Comparison of ENCODE assay signal across 11 cellular contexts in genomic region chr1:8625981-8626898, GRCh38.
A peak's percentile ranks its signal among the peaks of the same experiment; 100 is the strongest.
DNase-seq lines count a peak whose midpoint lies in the region; ATAC-seq and TF ChIP-seq lines count a peak whose summit lies in the region.
"Had no signal": no experiment of that assay in that cellular context is flagged by ENCODE, and none has a peak within 500 bp of the region (broad histone marks: within the 10 kb centered on the region; RNA-seq: fewer than 3 reads in every experiment).

No MANE protein-coding gene starts in this region.

- H3K9me3 Mint-ChIP-seq in activated naive CD8-positive, alpha-beta T cell treated with anti-CD3 and anti-CD28 coated beads, Interleukin-2, amount 50 U/mL, for 24 hours, result peaks cover 3% of the 10 kb centered on the region
- H3K9me3 Mint-ChIP-seq in activated naive CD8-positive, alpha-beta T cell treated with anti-CD3 and anti-CD28 coated beads for 36 hours, result no peaks in the 10 kb centered on the region
- H3K9me3 Mint-ChIP-seq in stimulated activated memory B cell treated with anti-CD40 and anti-IgM and Interleukin-4, amounts not matched to agents 10 μg/mL and 1 μg/mL and 100 μg/mL, for 72 hours, result peaks cover 2% of the 10 kb centered on the region

- DNase-seq in activated naive CD8-positive, alpha-beta T cell treated with anti-CD3 and anti-CD28 coated beads, Interleukin-2, amount 50 U/mL, for 24 hours, result no peak
- DNase-seq in activated naive CD8-positive, alpha-beta T cell treated with anti-CD3 and anti-CD28 coated beads for 36 hours, result no peak
- peak; percentile 98 for DNase-seq in fibroblast of pulmonary artery (ENCODE audit: low read depth)
- no peak for DNase-seq in NCI-H146 treated with DMSO at 0.1 percent for 48 hours (lab: John Stamatoyannopoulos, UW; ENCODE audit: unreplicated experiment)
- no peak for DNase-seq in dermis blood vessel endothelial cell
- no peak for DNase-seq in effector CD4-positive, alpha-beta T cell
- DNase-seq: activated effector memory CD4-positive, alpha-beta T cell treated with Interleukin-2 at 50 U/mL for 16 hours; C1 segment of cervical spinal cord; SIG-M5 had no signal

- H3K36me3 Mint-ChIP-seq in activated naive CD8-positive, alpha-beta T cell treated with anti-CD3 and anti-CD28 coated beads, Interleukin-2, amount 50 U/mL, for 24 hours (ENCODE audit: low read depth), result peaks cover 7% of the 10 kb centered on the region
- peaks cover 12% of the 10 kb centered on the region for H3K36me3 Mint-ChIP-seq in activated naive CD8-positive, alpha-beta T cell treated with anti-CD3 and anti-CD28 coated beads for 36 hours
- no peaks in the 10 kb centered on the region for H3K36me3 Mint-ChIP-seq in stimulated activated memory B cell treated with anti-CD40 and anti-IgM and Interleukin-4, amounts not matched to agents 10 μg/mL and 1 μg/mL and 100 μg/mL, for 72 hours

- H3K4me3 ChIP-seq in fibroblast of pulmonary artery (replicated peaks; ENCODE audit: low read depth, low read length), result no peak overlapping the region

- H3K27me3 Mint-ChIP-seq in activated naive CD8-positive, alpha-beta T cell treated with anti-CD3 and anti-CD28 coated beads, Interleukin-2, amount 50 U/mL, for 24 hours, result no peaks in the 10 kb centered on the region
- no peaks in the 10 kb centered on the region for H3K27me3 Mint-ChIP-seq in activated naive CD8-positive, alpha-beta T cell treated with anti-CD3 and anti-CD28 coated beads for 36 hours
- no peaks in the 10 kb centered on the region for H3K27me3 Mint-ChIP-seq in stimulated activated memory B cell treated with anti-CD40 and anti-IgM and Interleukin-4, amounts not matched to agents 10 μg/mL and 1 μg/mL and 100 μg/mL, for 72 hours

- H3K27ac Mint-ChIP-seq in activated naive CD8-positive, alpha-beta T cell treated with anti-CD3 and anti-CD28 coated beads, Interleukin-2, amount 50 U/mL, for 24 hours, result peak overlapping the region; percentile 41
- H3K27ac Mint-ChIP-seq in activated naive CD8-positive, alpha-beta T cell treated with anti-CD3 and anti-CD28 coated beads for 36 hours, result no peak overlapping the region
- H3K27ac Mint-ChIP-seq in stimulated activated memory B cell treated with anti-CD40 and anti-IgM and Interleukin-4, amounts not matched to agents 10 μg/mL and 1 μg/mL and 100 μg/mL, for 72 hours, result peak overlapping the region; percentile 81

- peaks cover 74% of the 10 kb centered on the region for H3K4me1 Mint-ChIP-seq in activated naive CD8-positive, alpha-beta T cell treated with anti-CD3 and anti-CD28 coated beads, Interleukin-2, amount 50 U/mL, for 24 hours
- peaks cover 42% of the 10 kb centered on the region for H3K4me1 Mint-ChIP-seq in activated naive CD8-positive, alpha-beta T cell treated with anti-CD3 and anti-CD28 coated beads for 36 hours
- H3K4me1 Mint-ChIP-seq in stimulated activated memory B cell treated with anti-CD40 and anti-IgM and Interleukin-4, amounts not matched to agents 10 μg/mL and 1 μg/mL and 100 μg/mL, for 72 hours, result peaks cover 73% of the 10 kb centered on the region

- no peak for ATAC-seq in activated naive CD8-positive, alpha-beta T cell treated with anti-CD3 and anti-CD28 coated beads, Interleukin-2, amount 50 U/mL, for 24 hours
- ATAC-seq in SK-N-SH treated with all-trans-retinoic acid at 6 μM for 48 hours, result peak; percentile 93
- ATAC-seq in stimulated activated memory B cell treated with anti-CD40 and anti-IgM and Interleukin-4, amounts not matched to agents 10 μg/mL and 1 μg/mL and 100 μg/mL, for 72 hours, result no peak

- TF ChIP-seq CTCF in fibroblast of pulmonary artery (IDR thresholded peaks at IDR 0.05; ENCODE audit: low read length, missing control alignments), result no peak

- H3K4me3 Mint-ChIP-seq in activated naive CD8-positive, alpha-beta T cell treated with anti-CD3 and anti-CD28 coated beads, Interleukin-2, amount 50 U/mL, for 24 hours, result peak overlapping the region; percentile 9
- no peak overlapping the region for H3K4me3 Mint-ChIP-seq in activated naive CD8-positive, alpha-beta T cell treated with anti-CD3 and anti-CD28 coated beads for 36 hours
- H3K4me3 Mint-ChIP-seq in stimulated activated memory B cell treated with anti-CD40 and anti-IgM and Interleukin-4, amounts not matched to agents 10 μg/mL and 1 μg/mL and 100 μg/mL, for 72 hours, result no peak overlapping the region

TF ChIP-seq in SK-N-SH treated with all-trans-retinoic acid at 6 μM for 48 hours, 23 proteins besides CTCF, POLR2A, EP300 and RAD21 (continues in another document):
- TF ChIP-seq BACH2 (CRISPR knock-in tag; IDR thresholded peaks at IDR 0.05; ENCODE audit: borderline replicate concordance), result no peak
- TF ChIP-seq ZC3H10 (CRISPR knock-in tag; IDR thresholded peaks at IDR 0.05), result peak; percentile 36; the same call in 1 of the 2 replicates
- TF ChIP-seq TOX (CRISPR knock-in tag; IDR thresholded peaks at IDR 0.05; ENCODE audit: borderline replicate concordance), result peak; percentile 71; the same call in 1 of the 2 replicates
- TF ChIP-seq RARB (CRISPR knock-in tag; IDR thresholded peaks at IDR 0.05), result no peak
- no peak for TF ChIP-seq PPARA (CRISPR knock-in tag; IDR thresholded peaks at IDR 0.05; ENCODE audit: borderline replicate concordance)
- peak; percentile 65; the same call in 1 of the 2 replicates for TF ChIP-seq TSHZ2 (CRISPR knock-in tag; IDR thresholded peaks at IDR 0.05)
- peak; percentile 93 for TF ChIP-seq CREB5 (CRISPR knock-in tag; IDR thresholded peaks at IDR 0.05; ENCODE audit: low read depth)
- peak; percentile 94 for TF ChIP-seq PATZ1 (CRISPR knock-in tag; IDR thresholded peaks at IDR 0.05; ENCODE audit: borderline replicate concordance)
- TF ChIP-seq ZNF70 (CRISPR knock-in tag; IDR thresholded peaks at IDR 0.05), result no peak
- TF ChIP-seq ISL1 (CRISPR knock-in tag; IDR thresholded peaks at IDR 0.05), result peak; percentile 94
- peak; percentile 90 for TF ChIP-seq ZFP3 (CRISPR knock-in tag; IDR thresholded peaks at IDR 0.05)
- TF ChIP-seq POU6F1 (CRISPR knock-in tag; IDR thresholded peaks at IDR 0.05; ENCODE audit: borderline replicate concordance, low read depth), result no peak
